Comparison of ENCODE assay signal across 8 cellular contexts in the genomic region with DNA sequence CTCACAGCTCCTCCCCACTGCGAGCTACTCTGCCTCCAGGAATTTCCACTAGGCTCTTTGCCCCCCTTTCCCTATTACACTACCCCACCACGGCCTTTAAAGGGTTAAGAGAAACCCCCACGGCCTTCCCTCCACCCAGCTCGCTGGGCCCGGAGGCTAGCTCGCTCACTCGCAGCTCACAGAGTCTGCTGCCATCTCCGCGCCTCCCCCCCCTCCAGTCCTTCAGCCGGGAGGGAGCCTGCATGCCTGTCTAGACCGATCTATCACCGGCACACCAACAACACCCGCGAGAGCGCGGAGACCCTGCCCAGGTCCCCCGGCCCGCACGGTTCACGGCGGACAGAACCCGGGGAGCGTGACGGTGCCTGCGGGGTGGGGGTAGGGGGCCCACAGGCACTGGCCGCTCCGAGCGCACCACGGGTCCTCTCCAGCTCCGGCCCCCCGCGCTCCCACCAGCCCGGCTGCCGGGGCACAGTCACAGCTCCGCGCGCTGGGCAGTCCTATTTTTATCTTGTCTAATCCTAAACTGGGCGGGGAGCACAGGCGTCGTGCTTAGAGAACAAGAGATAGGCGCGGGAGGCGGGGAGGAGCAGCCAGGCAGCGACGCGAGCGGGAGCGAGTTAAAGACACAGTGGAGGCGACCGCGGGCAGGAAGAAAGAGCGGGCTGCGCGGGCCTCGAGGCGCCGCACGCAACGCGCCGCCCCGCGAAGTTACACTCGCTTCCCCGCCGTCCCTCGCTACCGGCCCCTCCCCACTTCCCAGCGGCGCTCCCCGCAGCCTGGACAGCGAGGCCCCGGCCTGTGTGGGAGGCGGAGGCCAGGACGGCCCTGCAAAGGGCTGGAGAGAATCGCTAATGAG. TPM values are rescaled to one million over a fixed set of nuclear protein-coding genes. Genes with fewer than 3 reads are reported as not detected.
DNase-seq lines count a peak whose midpoint lies in the region; ATAC-seq and TF ChIP-seq lines count a peak whose summit lies in the region.

No MANE protein-coding gene starts in this region.

- H3K9me3 ChIP-seq in A673 (ENCODE audit: low read depth, low read length, poor library complexity, severe bottlenecking) (no peaks in the 10 kb centered on the region), fibroblast of lung (ENCODE audit: control insufficient read depth, insufficient read depth, low read depth, low read length) (no peaks in the 10 kb centered on the region)

- H3K27ac ChIP-seq in A673 (ENCODE audit: low read depth, low read length, poor library complexity, severe bottlenecking) = peak overlapping the region; percentile 59
- H3K27ac ChIP-seq in fibroblast of lung (ENCODE audit: insufficient read depth, low read length) = peak overlapping the region; percentile 51

- H2AFZ ChIP-seq in fibroblast of lung (ENCODE audit: low read length) = no peak overlapping the region

- H3K27me3 Mint-ChIP-seq in activated B cell treated with CpG ODN at 0.5 μM for 24 hours (no peaks in the 10 kb centered on the region), nephron (ENCODE audit: low read depth) (peaks cover 15% of the 10 kb centered on the region)

- H3K36me3 Mint-ChIP-seq in activated B cell treated with CpG ODN at 0.5 μM for 24 hours (ENCODE audit: low read depth) (peaks cover 6% of the 10 kb centered on the region), nephron (ENCODE audit: low read depth) (no peaks in the 10 kb centered on the region)

- intact Hi-C loops in A673 (cut with micrococcal nuclease; ENCODE audit: unreplicated experiment) = loop anchor here (2.0 to 5.0 kb wide), 2 partner anchors 81 to 82 kb away; no protein-coding TSS in a partner anchor
- intact Hi-C loops in activated B cell treated with CpG ODN at 0.5 μM for 24 hours (cut with micrococcal nuclease) = loop anchor here (10.0 kb wide), 1 partner anchor 1289 kb away; a partner anchor contains a TSS

- no peaks in the 10 kb centered on the region for H4K20me1 ChIP-seq in fibroblast of lung (ENCODE audit: control insufficient read depth, extremely low read depth, insufficient read depth, low read length)

- H3K4me2 ChIP-seq in fibroblast of lung (ENCODE audit: extremely low read depth, insufficient read depth, low read length) = peak overlapping the region; percentile 91

- H3K4me1 ChIP-seq in A673 (ENCODE audit: insufficient read depth, low read length, poor library complexity, severe bottlenecking) (peaks cover 23% of the 10 kb centered on the region), fibroblast of lung (ENCODE audit: control insufficient read depth, extremely low read depth, insufficient read depth, low read length) (peaks cover 3% of the 10 kb centered on the region)

- peak; percentile 83 for DNase-seq in A673 (ENCODE audit: low spot score)
- no peak for DNase-seq in HEK293T (ENCODE audit: extremely low spot score)
- peak; percentile 18 for DNase-seq in activated B cell treated with CpG ODN at 0.5 μM for 24 hours
- DNase-seq in fibroblast of lung (ENCODE audit: low read depth in 2 of 2) = peak; percentile 49 to 59
- DNase-seq in GM10248 (ENCODE audit: extremely low spot score) = no peak
- DNase-seq in HuH-7 (ENCODE audit: low spot score) = no peak

- H3K4me3 ChIP-seq in A673 (ENCODE audit: low read depth, low read length, poor library complexity, severe bottlenecking) = peak overlapping the region; percentile 64
- peak overlapping the region; percentile 39 to 63 (median 51) for H3K4me3 ChIP-seq in fibroblast of lung (replicated peaks in 1 of 4; ENCODE audit: control extremely low read depth in 1 of 4, insufficient read depth in 1 of 4, low read depth in 3 of 4, low read length in 4 of 4)

- H3K27ac Mint-ChIP-seq in activated B cell treated with CpG ODN at 0.5 μM for 24 hours (no peak overlapping the region), nephron (peak overlapping the region; percentile 91 to 96 (median 95))

- H3K27me3 ChIP-seq in A673 (replicated peaks; ENCODE audit: insufficient read depth, low read depth, low read length, poor library complexity) = no peaks in the 10 kb centered on the region
- H3K27me3 ChIP-seq in fibroblast of lung (ENCODE audit: control insufficient read depth, insufficient read depth, low read length) = no peaks in the 10 kb centered on the region

- no peak for TF ChIP-seq CTCF in A673 (conservative IDR thresholded peaks at IDR 0.05; ENCODE audit: low read depth, low read length)
- no peak for TF ChIP-seq CTCF in activated B cell treated with CpG ODN at 0.5 μM for 24 hours (IDR thresholded peaks at IDR 0.05)
- no peak for TF ChIP-seq CTCF in fibroblast of lung (conservative IDR thresholded peaks at IDR 0.05 in 1 of 2, IDR thresholded peaks at IDR 0.05 in 1 of 2; ENCODE audit: low read depth in 1 of 2, low read length in 2 of 2)
- no peak for TF ChIP-seq CTCF in nephron (IDR thresholded peaks at IDR 0.05; ENCODE audit: unreplicated experiment in 3 of 3)
- TF ChIP-seq CTCF in GM10248 (IDR thresholded peaks at IDR 0.05; ENCODE audit: control extremely low read depth, extremely low read depth, low read depth, missing control alignments) = no peak

- H3K36me3 ChIP-seq in A673 (ENCODE audit: insufficient read depth, low read length, poor library complexity, severe bottlenecking) (no peaks in the 10 kb centered on the region), fibroblast of lung (ENCODE audit: control insufficient read depth, insufficient read depth, low read length) (no peaks in the 10 kb centered on the region)

- H3K4me1 Mint-ChIP-seq in activated B cell treated with CpG ODN at 0.5 μM for 24 hours (peaks cover 37% of the 10 kb centered on the region), nephron (peaks cover 41% of the 10 kb centered on the region)

- POLR2A ChIA-PET in A673 (lab: Charles Lee; ENCODE audit: low non-redundant PET) (no interaction called here), HEK293T (lab: Yijun Ruan, JAX) (interaction anchor here (0.7 to 2.4 kb wide), 8 partner anchors 11 to 81 kb away, joined by 3 to 15 read pairs (median 8); no protein-coding TSS in a partner anchor), activated B cell treated with CpG ODN at 0.5 μM for 24 hours (lab: Charles Lee) (interaction anchor here (0.6 to 9.4 kb wide), 9 partner anchors 9 to 480 kb away, joined by 3 to 268 read pairs (median 10); no protein-coding TSS in a partner anchor), GM10248 (lab: Yijun Ruan, JAX) (interaction anchor here (0.6 kb wide), 1 partner anchor 80 kb away, joined by 3 read pairs; no protein-coding TSS in a partner anchor)

- H3K9ac ChIP-seq in fibroblast of lung (ENCODE audit: insufficient read depth, low read length) = peak overlapping the region; percentile 53

- BruUV-seq in A673 (replicated peaks; lab: Mats Ljungman, UMichigan) = no TSS peak

- ATAC-seq in activated B cell treated with CpG ODN at 0.5 μM for 24 hours (ENCODE audit: low read depth) = no peak
- ATAC-seq in HG03565 (IDR thresholded peaks at IDR 0.05; ENCODE audit: unreplicated experiment) = no peak

- CTCF ChIA-PET in A673 (lab: Charles Lee) = interaction anchor here (0.6 kb wide), 1 partner anchor 59 kb away, joined by 4 read pairs; no protein-coding TSS in a partner anchor
- CTCF ChIA-PET in HEK293T (lab: Yijun Ruan, JAX) = no interaction called here
- CTCF ChIA-PET in activated B cell treated with CpG ODN at 0.5 μM for 24 hours (lab: Charles Lee) = interaction anchor here (1.1 kb wide), 1 partner anchor 59 kb away, joined by 4 read pairs; no protein-coding TSS in a partner anchor
- CTCF ChIA-PET in GM10248 (lab: Yijun Ruan, JAX) = no interaction called here

- H3K4me3 Mint-ChIP-seq in activated B cell treated with CpG ODN at 0.5 μM for 24 hours = peak overlapping the region; percentile 89
- peak overlapping the region; percentile 86 to 96 (median 91) for H3K4me3 Mint-ChIP-seq in nephron

- H3K9me3 Mint-ChIP-seq in activated B cell treated with CpG ODN at 0.5 μM for 24 hours (no peaks in the 10 kb centered on the region), nephron (peaks cover 2% of the 10 kb centered on the region)

- H3K79me2 ChIP-seq in fibroblast of lung (ENCODE audit: control insufficient read depth, insufficient read depth, low read length) = peaks cover 19% of the 10 kb centered on the region

TF ChIP-seq in HEK293T, 16 proteins besides CTCF, POLR2A, EP300 and RAD21:
- TF ChIP-seq, protein P1, sequence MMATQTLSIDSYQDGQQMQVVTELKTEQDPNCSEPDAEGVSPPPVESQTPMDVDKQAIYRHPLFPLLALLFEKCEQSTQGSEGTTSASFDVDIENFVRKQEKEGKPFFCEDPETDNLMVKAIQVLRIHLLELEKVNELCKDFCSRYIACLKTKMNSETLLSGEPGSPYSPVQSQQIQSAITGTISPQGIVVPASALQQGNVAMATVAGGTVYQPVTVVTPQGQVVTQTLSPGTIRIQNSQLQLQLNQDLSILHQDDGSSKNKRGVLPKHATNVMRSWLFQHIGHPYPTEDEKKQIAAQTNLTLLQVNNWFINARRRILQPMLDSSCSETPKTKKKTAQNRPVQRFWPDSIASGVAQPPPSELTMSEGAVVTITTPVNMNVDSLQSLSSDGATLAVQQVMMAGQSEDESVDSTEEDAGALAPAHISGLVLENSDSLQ (IDR thresholded peaks at IDR 0.05) = no peak
- TF ChIP-seq SUZ12 (IDR thresholded peaks at IDR 0.05) (no peak), BHLHE40 (IDR thresholded peaks at IDR 0.05; ENCODE audit: borderline replicate concordance) (no peak), NFRKB (IDR thresholded peaks at IDR 0.05) (no peak), SP1 (IDR thresholded peaks at IDR 0.05) (no peak), L3MBTL2 (conservative IDR thresholded peaks at IDR 0.05) (peak; percentile 47)

RNA-seq across cellular contexts. Expression of a gene that starts 3.5 kb away (rescaled TPM):
- 58.8 and 59.0 TPM in 2 replicates for total RNA-seq in A673 (2021)
- 59.3 and 60.4 TPM in 2 replicates for total RNA-seq in activated B cell treated with CpG ODN at 0.5 μM for 24 hours
- 4.9 and 5.8 TPM in 2 replicates for total RNA-seq in fibroblast of lung
- polyA plus RNA-seq in fibroblast of lung = 3.0 TPM in 2 replicates
- polyA plus RNA-seq in fibroblast of lung (2012) = 5.6 and 6.4 TPM in 2 replicates
- 10.6 and 15.2 TPM in 2 replicates for polyA minus RNA-seq in fibroblast of lung (ENCODE audit: low replicate concordance)

Comparison
In these comparisons a context has a peak if more than half of its experiments do, and no peak if none do; other contexts are left out.
1. DNase-seq: peak in A673 (single experiment), activated B cell treated with CpG ODN at 0.5 μM for 24 hours (single experiment) and fibroblast of lung (2 of 2); none in HEK293T (single experiment), GM10248 (single experiment) and HuH-7 (single experiment).
2. CTCF ChIA-PET loops: an anchor here in A673 (0.6 kb wide) and activated B cell treated with CpG ODN at 0.5 μM for 24 hours (1.1 kb wide); none called in HEK293T and GM10248.